Comparison of ENCODE assay signal across 2 cellular contexts in the genomic region with DNA sequence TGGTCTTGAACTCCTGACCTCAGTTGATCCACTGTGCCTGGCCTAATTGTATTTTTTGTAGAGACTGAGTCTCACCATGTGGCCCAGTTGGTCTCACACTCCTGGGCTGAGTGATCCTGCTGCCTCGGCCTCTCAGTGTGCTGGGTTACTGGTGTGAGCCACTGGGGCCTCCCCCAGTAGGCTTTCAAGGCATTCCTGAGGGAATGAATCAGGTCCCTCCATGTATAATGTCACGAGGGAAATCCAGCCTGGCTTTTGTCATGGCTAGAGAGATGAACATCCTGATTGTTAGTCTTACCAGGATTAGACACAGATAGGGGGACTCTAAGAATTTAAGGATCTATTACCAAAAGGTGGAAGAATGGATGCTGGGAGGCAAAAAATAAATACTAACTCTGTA.
TF ChIP-seq lines count a peak whose summit lies in the region.

No MANE protein-coding gene starts in this region.

TF ChIP-seq in SK-N-SH, 30 proteins besides CTCF, POLR2A, EP300 and RAD21:
- TF ChIP-seq TAF1 (IDR thresholded peaks at IDR 0.05; ENCODE audit: borderline replicate concordance, low read depth, low read length) (no peak), TCF12 (IDR thresholded peaks at IDR 0.05) (peak; percentile 51; the same call in 1 of the 2 replicates), MEF2A (IDR thresholded peaks at IDR 0.05; ENCODE audit: borderline replicate concordance, low read depth) (no peak), CHD2 (IDR thresholded peaks at IDR 0.05; ENCODE audit: low read length, partially characterized antibody) (no peak), NFIC (IDR thresholded peaks at IDR 0.05; ENCODE audit: borderline replicate concordance) (no peak), RXRA (IDR thresholded peaks at IDR 0.05; ENCODE audit: borderline replicate concordance, low read depth) (no peak), NRF1 (IDR thresholded peaks at IDR 0.05; ENCODE audit: low read depth, low read length) (no peak), JUND (IDR thresholded peaks at IDR 0.05) (peak; percentile 19; the same call in 1 of the 2 replicates), FOSL2 (IDR thresholded peaks at IDR 0.05; ENCODE audit: borderline replicate concordance, low read depth) (0 out of 2 replicates have a peak, but pooled peaks have one; percentile 8), MXI1 (IDR thresholded peaks at IDR 0.05; ENCODE audit: low read depth, low read length) (no peak), EZH2phosphoT487 (IDR thresholded peaks at IDR 0.05; ENCODE audit: borderline replicate concordance, low read depth) (no peak), SIN3A (IDR thresholded peaks at IDR 0.05; ENCODE audit: borderline replicate concordance, low read depth, low read length) (no peak), ELF1 (IDR thresholded peaks at IDR 0.05) (no peak), GABPA (IDR thresholded peaks at IDR 0.05; ENCODE audit: low read depth) (no peak)
- TF ChIP-seq, protein P1, sequence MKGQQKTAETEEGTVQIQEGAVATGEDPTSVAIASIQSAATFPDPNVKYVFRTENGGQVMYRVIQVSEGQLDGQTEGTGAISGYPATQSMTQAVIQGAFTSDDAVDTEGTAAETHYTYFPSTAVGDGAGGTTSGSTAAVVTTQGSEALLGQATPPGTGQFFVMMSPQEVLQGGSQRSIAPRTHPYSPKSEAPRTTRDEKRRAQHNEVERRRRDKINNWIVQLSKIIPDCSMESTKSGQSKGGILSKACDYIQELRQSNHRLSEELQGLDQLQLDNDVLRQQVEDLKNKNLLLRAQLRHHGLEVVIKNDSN (IDR thresholded peaks at IDR 0.05; ENCODE audit: borderline replicate concordance, low read depth) = no peak
- TF ChIP-seq, protein P2, sequence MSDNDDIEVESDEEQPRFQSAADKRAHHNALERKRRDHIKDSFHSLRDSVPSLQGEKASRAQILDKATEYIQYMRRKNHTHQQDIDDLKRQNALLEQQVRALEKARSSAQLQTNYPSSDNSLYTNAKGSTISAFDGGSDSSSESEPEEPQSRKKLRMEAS (IDR thresholded peaks at IDR 0.05; ENCODE audit: low read depth) = no peak
TF ChIP-seq in SK-N-SH: peak in this region for 3.

TF ChIP-seq in SK-N-SH treated with all-trans-retinoic acid at 6 μM for 48 hours, 23 proteins besides CTCF, POLR2A, EP300 and RAD21:
- TF ChIP-seq, protein P3, sequence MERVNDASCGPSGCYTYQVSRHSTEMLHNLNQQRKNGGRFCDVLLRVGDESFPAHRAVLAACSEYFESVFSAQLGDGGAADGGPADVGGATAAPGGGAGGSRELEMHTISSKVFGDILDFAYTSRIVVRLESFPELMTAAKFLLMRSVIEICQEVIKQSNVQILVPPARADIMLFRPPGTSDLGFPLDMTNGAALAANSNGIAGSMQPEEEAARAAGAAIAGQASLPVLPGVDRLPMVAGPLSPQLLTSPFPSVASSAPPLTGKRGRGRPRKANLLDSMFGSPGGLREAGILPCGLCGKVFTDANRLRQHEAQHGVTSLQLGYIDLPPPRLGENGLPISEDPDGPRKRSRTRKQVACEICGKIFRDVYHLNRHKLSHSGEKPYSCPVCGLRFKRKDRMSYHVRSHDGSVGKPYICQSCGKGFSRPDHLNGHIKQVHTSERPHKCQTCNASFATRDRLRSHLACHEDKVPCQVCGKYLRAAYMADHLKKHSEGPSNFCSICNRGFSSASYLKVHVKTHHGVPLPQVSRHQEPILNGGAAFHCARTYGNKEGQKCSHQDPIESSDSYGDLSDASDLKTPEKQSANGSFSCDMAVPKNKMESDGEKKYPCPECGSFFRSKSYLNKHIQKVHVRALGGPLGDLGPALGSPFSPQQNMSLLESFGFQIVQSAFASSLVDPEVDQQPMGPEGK (CRISPR knock-in tag; IDR thresholded peaks at IDR 0.05; ENCODE audit: borderline replicate concordance) = no peak
- no peak for TF ChIP-seq RARB (CRISPR knock-in tag; IDR thresholded peaks at IDR 0.05)
- no peak for TF ChIP-seq CSDC2 (CRISPR knock-in tag; IDR thresholded peaks at IDR 0.05)
- TF ChIP-seq, protein P4, sequence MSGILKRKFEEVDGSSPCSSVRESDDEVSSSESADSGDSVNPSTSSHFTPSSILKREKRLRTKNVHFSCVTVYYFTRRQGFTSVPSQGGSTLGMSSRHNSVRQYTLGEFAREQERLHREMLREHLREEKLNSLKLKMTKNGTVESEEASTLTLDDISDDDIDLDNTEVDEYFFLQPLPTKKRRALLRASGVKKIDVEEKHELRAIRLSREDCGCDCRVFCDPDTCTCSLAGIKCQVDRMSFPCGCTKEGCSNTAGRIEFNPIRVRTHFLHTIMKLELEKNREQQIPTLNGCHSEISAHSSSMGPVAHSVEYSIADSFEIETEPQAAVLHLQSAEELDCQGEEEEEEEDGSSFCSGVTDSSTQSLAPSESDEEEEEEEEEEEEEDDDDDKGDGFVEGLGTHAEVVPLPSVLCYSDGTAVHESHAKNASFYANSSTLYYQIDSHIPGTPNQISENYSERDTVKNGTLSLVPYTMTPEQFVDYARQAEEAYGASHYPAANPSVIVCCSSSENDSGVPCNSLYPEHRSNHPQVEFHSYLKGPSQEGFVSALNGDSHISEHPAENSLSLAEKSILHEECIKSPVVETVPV (CRISPR knock-in tag; IDR thresholded peaks at IDR 0.05) = no peak
- no peak for TF ChIP-seq GLIS3 (CRISPR knock-in tag; IDR thresholded peaks at IDR 0.05)
- TF ChIP-seq TOX (CRISPR knock-in tag; IDR thresholded peaks at IDR 0.05; ENCODE audit: borderline replicate concordance) = no peak
- no peak for TF ChIP-seq ESRRG (CRISPR knock-in tag; IDR thresholded peaks at IDR 0.05)
- no peak for TF ChIP-seq OSR1 (CRISPR knock-in tag; IDR thresholded peaks at IDR 0.05)
- no peak for TF ChIP-seq ISL1 (CRISPR knock-in tag; IDR thresholded peaks at IDR 0.05)
- no peak for TF ChIP-seq TCF4 (CRISPR knock-in tag; IDR thresholded peaks at IDR 0.05; ENCODE audit: borderline replicate concordance)
- TF ChIP-seq ZC3H10 (CRISPR knock-in tag; IDR thresholded peaks at IDR 0.05) = no peak
- TF ChIP-seq BACH2 (CRISPR knock-in tag; IDR thresholded peaks at IDR 0.05; ENCODE audit: borderline replicate concordance) = no peak
- no peak for TF ChIP-seq ZNF70 (CRISPR knock-in tag; IDR thresholded peaks at IDR 0.05)
- TF ChIP-seq, protein P5, sequence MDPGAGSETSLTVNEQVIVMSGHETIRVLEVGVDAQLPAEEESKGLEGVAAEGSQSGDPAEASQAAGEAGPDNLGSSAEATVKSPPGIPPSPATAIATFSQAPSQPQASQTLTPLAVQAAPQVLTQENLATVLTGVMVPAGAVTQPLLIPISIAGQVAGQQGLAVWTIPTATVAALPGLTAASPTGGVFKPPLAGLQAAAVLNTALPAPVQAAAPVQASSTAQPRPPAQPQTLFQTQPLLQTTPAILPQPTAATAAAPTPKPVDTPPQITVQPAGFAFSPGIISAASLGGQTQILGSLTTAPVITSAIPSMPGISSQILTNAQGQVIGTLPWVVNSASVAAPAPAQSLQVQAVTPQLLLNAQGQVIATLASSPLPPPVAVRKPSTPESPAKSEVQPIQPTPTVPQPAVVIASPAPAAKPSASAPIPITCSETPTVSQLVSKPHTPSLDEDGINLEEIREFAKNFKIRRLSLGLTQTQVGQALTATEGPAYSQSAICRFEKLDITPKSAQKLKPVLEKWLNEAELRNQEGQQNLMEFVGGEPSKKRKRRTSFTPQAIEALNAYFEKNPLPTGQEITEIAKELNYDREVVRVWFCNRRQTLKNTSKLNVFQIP (CRISPR knock-in tag; IDR thresholded peaks at IDR 0.05; ENCODE audit: borderline replicate concordance, low read depth) = no peak
- TF ChIP-seq ARNTL (CRISPR knock-in tag; IDR thresholded peaks at IDR 0.05; ENCODE audit: borderline replicate concordance, low read depth) = no peak
- no peak for TF ChIP-seq SNAI2 (CRISPR knock-in tag; IDR thresholded peaks at IDR 0.05)
- no peak for TF ChIP-seq PPARA (CRISPR knock-in tag; IDR thresholded peaks at IDR 0.05; ENCODE audit: borderline replicate concordance)
- TF ChIP-seq, protein P6, sequence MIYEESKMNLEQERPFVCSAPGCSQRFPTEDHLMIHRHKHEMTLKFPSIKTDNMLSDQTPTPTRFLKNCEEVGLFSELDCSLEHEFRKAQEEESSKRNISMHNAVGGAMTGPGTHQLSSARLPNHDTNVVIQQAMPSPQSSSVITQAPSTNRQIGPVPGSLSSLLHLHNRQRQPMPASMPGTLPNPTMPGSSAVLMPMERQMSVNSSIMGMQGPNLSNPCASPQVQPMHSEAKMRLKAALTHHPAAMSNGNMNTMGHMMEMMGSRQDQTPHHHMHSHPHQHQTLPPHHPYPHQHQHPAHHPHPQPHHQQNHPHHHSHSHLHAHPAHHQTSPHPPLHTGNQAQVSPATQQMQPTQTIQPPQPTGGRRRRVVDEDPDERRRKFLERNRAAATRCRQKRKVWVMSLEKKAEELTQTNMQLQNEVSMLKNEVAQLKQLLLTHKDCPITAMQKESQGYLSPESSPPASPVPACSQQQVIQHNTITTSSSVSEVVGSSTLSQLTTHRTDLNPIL (CRISPR knock-in tag; IDR thresholded peaks at IDR 0.05; ENCODE audit: low read depth) = no peak
TF ChIP-seq in SK-N-SH treated with all-trans-retinoic acid at 6 μM for 48 hours: peak in this region for 0.
